In the genomic region with DNA sequence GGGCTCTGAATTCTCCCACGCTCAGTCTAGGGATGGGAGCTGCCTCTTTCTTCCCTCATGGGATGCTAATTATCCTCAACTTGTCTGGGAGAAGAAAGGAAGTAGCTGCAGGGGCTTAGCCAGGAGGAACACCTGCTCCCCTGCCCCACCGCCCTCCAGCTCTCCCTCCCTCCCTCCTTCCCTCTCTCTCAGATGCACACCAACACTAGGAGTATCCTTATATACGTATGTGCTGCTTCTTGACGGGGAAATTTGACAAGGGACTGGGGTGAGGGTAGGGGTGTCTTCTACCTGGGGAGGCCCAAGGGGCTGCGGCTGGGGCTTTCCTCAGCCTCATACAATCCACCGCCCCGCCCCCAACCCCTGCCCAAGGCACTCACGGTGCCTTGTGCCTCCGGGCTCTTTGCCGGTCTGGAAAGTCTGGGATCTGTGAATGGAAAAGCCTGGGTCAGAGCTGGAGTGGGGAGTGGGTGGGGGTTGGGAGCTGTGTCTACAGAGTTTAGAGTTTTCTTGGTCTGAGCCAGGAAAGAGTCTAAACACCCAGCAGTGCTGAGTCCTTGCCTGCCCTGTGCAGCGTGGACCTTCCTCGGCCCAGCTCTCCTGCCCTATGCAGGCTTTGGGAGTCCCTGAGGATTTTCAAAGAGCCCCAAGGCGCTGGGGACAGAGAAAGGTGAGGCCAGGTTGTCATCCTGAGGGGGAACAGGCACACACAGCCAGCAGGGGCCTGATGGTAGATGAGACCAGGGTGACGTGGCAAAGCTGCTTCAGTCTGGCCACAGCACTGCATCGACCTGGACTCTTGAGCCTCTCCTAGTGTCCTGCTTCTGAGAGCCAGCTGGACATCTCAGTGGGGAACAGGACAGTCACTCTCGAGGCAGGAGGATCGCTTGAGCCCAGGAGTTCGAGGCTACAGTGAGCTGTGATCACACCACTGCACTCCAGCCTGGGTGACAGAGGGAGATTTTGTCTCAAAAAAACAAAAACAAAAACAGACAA, we compare ENCODE assay signal across 14 cellular contexts. TPM values are rescaled to one million over a fixed set of nuclear protein-coding genes. Genes with fewer than 3 reads are reported as not detected.
DNase-seq lines count a peak whose midpoint lies in the region; ATAC-seq and TF ChIP-seq lines count a peak whose summit lies in the region.
"Had no signal": no experiment of that assay in that cellular context is flagged by ENCODE, and none has a peak within 500 bp of the region (broad histone marks: within the 10 kb centered on the region; RNA-seq: fewer than 3 reads in every experiment).

No MANE protein-coding gene starts in this region.

- no peaks in the 10 kb centered on the region for H3K79me2 ChIP-seq in PC-9 (ENCODE audit: low read depth)
- H3K79me2 ChIP-seq: parathyroid adenoma had no signal

- H3F3A ChIP-seq in PC-9 (ENCODE audit: insufficient read depth, low read depth): peaks cover 20% of the 10 kb centered on the region

- no peak for ATAC-seq in GM21619 (IDR thresholded peaks at IDR 0.05; ENCODE audit: unreplicated experiment)
- ATAC-seq: activated CD8-positive, alpha-beta T cell treated with anti-CD3 and anti-CD28 coated beads for 36 hours; left lung had no signal

- no peaks in the 10 kb centered on the region for H3K27me3 ChIP-seq in PC-9 (ENCODE audit: insufficient read depth, low read depth)
- no peaks in the 10 kb centered on the region for H3K27me3 ChIP-seq in stomach
- H3K27me3 ChIP-seq in testis: no peaks in the 10 kb centered on the region
- H3K27me3 ChIP-seq: left lung had no signal

- no peak overlapping the region for H2AFZ ChIP-seq in PC-9
- H2AFZ ChIP-seq: parathyroid adenoma had no signal

- H3K9me3 ChIP-seq in PC-9 (ENCODE audit: insufficient read depth, low read depth) (no peaks in the 10 kb centered on the region), stomach (no peaks in the 10 kb centered on the region), testis (no peaks in the 10 kb centered on the region)
- H3K9me3 ChIP-seq: left lung had no signal

- no peaks in the 10 kb centered on the region for H4K20me1 ChIP-seq in PC-9 (ENCODE audit: insufficient read depth)

- POLR2A ChIA-PET in PC-9 (lab: Charles Lee; ENCODE audit: unreplicated experiment): no interaction called here

- TF ChIP-seq CTCF in PC-9 (conservative IDR thresholded peaks at IDR 0.05) (no peak), stomach (IDR thresholded peaks at IDR 0.05) (no peak), testis (IDR thresholded peaks at IDR 0.05) (no peak)

- CTCF ChIA-PET in PC-9 (lab: Charles Lee): no interaction called here

- H3K36me3 ChIP-seq in PC-9 (ENCODE audit: low read depth) (no peaks in the 10 kb centered on the region), stomach (no peaks in the 10 kb centered on the region), testis (ENCODE audit: low read depth, missing control alignments) (no peaks in the 10 kb centered on the region)
- H3K36me3 ChIP-seq: left lung had no signal

- TF ChIP-seq EP300 in stomach (IDR thresholded peaks at IDR 0.05): no peak

- DNase-seq in NCI-H526 (lab: John Stamatoyannopoulos, UW) (peak; percentile 16 to 40), NCI-H526 treated with DMSO at 0.1 percent for 48 hours (lab: John Stamatoyannopoulos, UW) (no peak), PC-9 (peak in 1 of 2 experiments; percentile 30), iPS-NIHi7 (ENCODE audit: extremely low spot score) (peak; percentile 42), stomach (no peak), testis (no peak)
- DNase-seq in activated effector memory CD4-positive, alpha-beta T cell treated with Interleukin-2 at 50 U/mL for 16 hours: no peak
- DNase-seq: activated CD8-positive, alpha-beta T cell treated with anti-CD3 and anti-CD28 coated beads for 36 hours; activated naive CD4-positive, alpha-beta T cell treated with Interleukin-2 at 50 U/mL for 16 hours; left lung; stimulated activated CD4-positive, alpha-beta T cell treated with anti-CD3 and anti-CD28 coated beads, Interleukin-4, amount 100 ng/mL, for 24 hours; T-helper 2 cell had no signal

- H3K27ac ChIP-seq in PC-9: no peak overlapping the region
- H3K27ac ChIP-seq in stomach: peak overlapping the region in 4 of 5 donors; percentile 35 to 76 (median 48)
- H3K27ac ChIP-seq in testis: peak overlapping the region in 1 of 2 donors; percentile 56
- H3K27ac ChIP-seq: left lung, parathyroid adenoma had no signal

- intact Hi-C loops in PC-9 (cut with micrococcal nuclease; ENCODE audit: unreplicated experiment): no loop called here
- intact Hi-C loops in stomach (cut with DNase I; ENCODE audit: low total_unique reads): no loop called here
- intact Hi-C loops in testis (cut with DNase I; ENCODE audit: low total_unique reads): no loop called here

- WGBS in stomach, 5 donors: 43 to 59% (median 46%) methylated on average over 17 to 18 of the region's 18 CpGs
- 55% methylated on average over 10 to 18 of the region's 18 CpGs for WGBS in testis, 2 donors

- no TSS peak for BruUV-seq in PC-9 (replicated peaks; lab: Mats Ljungman, UMichigan)

- TF ChIP-seq POLR2A in stomach (IDR thresholded peaks at IDR 0.05): no peak
- TF ChIP-seq POLR2A in testis (IDR thresholded peaks at IDR 0.05): no peak

- H3K4me1 ChIP-seq in PC-9 (replicated peaks; ENCODE audit: insufficient read depth) (peaks cover 24% of the 10 kb centered on the region), stomach (peaks cover 13 to 54% (median 35%) of the 10 kb centered on the region in 4 donors), testis (peaks cover 56% of the 10 kb centered on the region)
- H3K4me1 ChIP-seq: left lung, parathyroid adenoma had no signal

- no peak overlapping the region for H3K4me3 ChIP-seq in PC-9
- H3K4me3 ChIP-seq in stomach: no peak overlapping the region
- H3K4me3 ChIP-seq in testis: no peak overlapping the region
- H3K4me3 ChIP-seq: left lung had no signal

- H3K4me2 ChIP-seq in PC-9: peak overlapping the region; percentile 10; the same call in 1 of the 2 replicates

- no peaks in the 10 kb centered on the region for H3K9me2 ChIP-seq in PC-9 (ENCODE audit: insufficient read depth)

RNA-seq across cellular contexts. Expression of gene EMILIN3, which starts 29.3 kb away (rescaled TPM):
- not detected in 2 replicates for total RNA-seq in PC-9 (2021)
- total RNA-seq in stomach: 1 to 10 TPM; 1.4 to 4.0 (median 2.9) TPM
- polyA plus RNA-seq in stomach: under 1 TPM in 2 of 3 donors, not detected in 1; 0.37 to 0.90 TPM
- 1 to 10 TPM; 3.7 to 4.2 TPM for total RNA-seq in testis
- polyA plus RNA-seq in testis (ENCODE audit: insufficient read depth, low read depth, low replicate concordance): 14.8 TPM
- total RNA-seq: activated CD8-positive, alpha-beta T cell treated with anti-CD3 and anti-CD28 coated beads for 36 hours had no signal

RNA-seq across cellular contexts. Expression of gene LPIN3, which starts 55.3 kb away (rescaled TPM):
- 12.1 and 15.4 TPM in 2 replicates for total RNA-seq in PC-9 (2021)
- 100 to 1,000 TPM in 2 of 5 donors, 10 to 100 TPM in 2, 1 to 10 TPM in 1; 8.6 to 289 (median 44.6) TPM for total RNA-seq in stomach
- 10 to 100 TPM in 1 of 3 donors, 1 to 10 TPM in 2; 5.7 to 28.8 (median 9.2) TPM for polyA plus RNA-seq in stomach
- total RNA-seq in testis: 10 to 100 TPM in 1 of 2 donors, 1 to 10 TPM in 1; 7.6 to 13.6 TPM
- 9.9 TPM for polyA plus RNA-seq in testis (ENCODE audit: insufficient read depth, low read depth, low replicate concordance)

Comparison
In these comparisons a context has a peak if more than half of its experiments do, and no peak if none do; other contexts are left out.
1. DNase-seq: peak in NCI-H526 (2 of 2) and iPS-NIHi7 (single experiment); none in NCI-H526 treated with DMSO at 0.1 percent for 48 hours (single experiment), stomach (single experiment), testis (single experiment) and activated effector memory CD4-positive, alpha-beta T cell treated with Interleukin-2 at 50 U/mL for 16 hours (single experiment).